In the genomic region with DNA sequence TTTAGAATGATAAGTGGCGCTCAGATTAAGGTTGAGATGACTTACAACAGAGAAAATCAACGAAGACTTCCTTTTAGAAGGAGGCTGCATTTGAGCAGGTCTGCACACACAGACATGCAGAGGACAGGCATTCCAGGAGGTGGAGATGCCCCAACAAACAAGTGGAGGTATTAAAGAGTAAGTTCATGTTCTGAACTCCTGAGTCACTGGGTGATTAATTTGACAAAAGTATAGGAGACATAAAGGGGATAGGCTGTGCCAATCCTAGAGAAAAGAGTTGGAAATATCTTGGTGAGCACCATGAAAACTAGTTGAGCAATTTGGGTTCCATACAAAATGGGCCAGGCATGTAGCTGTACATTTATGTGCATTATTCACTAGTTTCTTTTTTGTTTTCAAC, we compare ENCODE assay signal across 21 cellular contexts. TPM values are rescaled to one million over a fixed set of nuclear protein-coding genes. Genes with fewer than 3 reads are reported as not detected.
DNase-seq lines count a peak whose midpoint lies in the region; ATAC-seq, FAIRE-seq and TF ChIP-seq lines count a peak whose summit lies in the region.
"Had no signal": no experiment of that assay in that cellular context is flagged by ENCODE, and none has a peak within 500 bp of the region (broad histone marks: within the 10 kb centered on the region; RNA-seq: fewer than 3 reads in every experiment).

No MANE protein-coding gene starts in this region.

- H3K27me3 ChIP-seq in HL-60 (ENCODE audit: insufficient read depth, poor library complexity, severe bottlenecking) = no peaks in the 10 kb centered on the region
- no peaks in the 10 kb centered on the region for H3K27me3 ChIP-seq in foreskin keratinocyte
- H3K27me3 ChIP-seq in esophagus muscularis mucosa = no peaks in the 10 kb centered on the region
- H3K27me3 ChIP-seq: MG63 had no signal

- ATAC-seq in foreskin keratinocyte = no peak
- ATAC-seq: HepG2 had no signal

- H3K36me3 ChIP-seq in esophagus muscularis mucosa = no peaks in the 10 kb centered on the region
- H3K36me3 ChIP-seq: MG63 had no signal

- TF ChIP-seq POLR2A in esophagus muscularis mucosa (IDR thresholded peaks at IDR 0.05; ENCODE audit: low read depth) = no peak

- no peaks in the 10 kb centered on the region for H3K27me3 Mint-ChIP-seq in T-helper 2 cell treated with Interferon-gamma antibody and Interleukin-4, amounts not matched to agents 5 μg/mL and 100 μg/mL, for 36 hours (ENCODE audit: low read depth)
- peaks cover 3% of the 10 kb centered on the region for H3K27me3 Mint-ChIP-seq in activated naive CD8-positive, alpha-beta T cell treated with anti-CD3 and anti-CD28 coated beads for 36 hours

- WGBS in esophagus muscularis mucosa = 92% methylated on average over 2 of the region's 2 CpGs

- FAIRE-seq in urothelium cell line (lab: Jason Lieb, UNC) = no peak
- FAIRE-seq: H54, HepG2 had no signal

- H3K27ac Mint-ChIP-seq in T-helper 2 cell treated with Interferon-gamma antibody and Interleukin-4, amounts not matched to agents 5 μg/mL and 100 μg/mL, for 36 hours = peak overlapping the region; percentile 32
- peak overlapping the region; percentile 72 for H3K27ac Mint-ChIP-seq in activated naive CD8-positive, alpha-beta T cell treated with anti-CD3 and anti-CD28 coated beads for 36 hours

- no peaks in the 10 kb centered on the region for H3K9me3 Mint-ChIP-seq in T-helper 2 cell treated with Interferon-gamma antibody and Interleukin-4, amounts not matched to agents 5 μg/mL and 100 μg/mL, for 36 hours
- H3K9me3 Mint-ChIP-seq in activated naive CD8-positive, alpha-beta T cell treated with anti-CD3 and anti-CD28 coated beads for 36 hours = peaks cover 7% of the 10 kb centered on the region

- TF ChIP-seq EP300 in esophagus muscularis mucosa (IDR thresholded peaks at IDR 0.05) = no peak

- no peaks in the 10 kb centered on the region for H3K9me3 ChIP-seq in esophagus muscularis mucosa
- H3K9me3 ChIP-seq: Caco-2, MG63 had no signal

- H3K4me3 Mint-ChIP-seq in T-helper 2 cell treated with Interferon-gamma antibody and Interleukin-4, amounts not matched to agents 5 μg/mL and 100 μg/mL, for 36 hours = no peak overlapping the region
- no peak overlapping the region for H3K4me3 Mint-ChIP-seq in activated naive CD8-positive, alpha-beta T cell treated with anti-CD3 and anti-CD28 coated beads for 36 hours

- H3K4me1 ChIP-seq in foreskin keratinocyte (peaks cover 38% of the 10 kb centered on the region), esophagus muscularis mucosa (peaks cover 0 to 8% (median 0%) of the 10 kb centered on the region in 4 donors)
- H3K4me1 ChIP-seq: Caco-2 had no signal

- H3K4me1 Mint-ChIP-seq in T-helper 2 cell treated with Interferon-gamma antibody and Interleukin-4, amounts not matched to agents 5 μg/mL and 100 μg/mL, for 36 hours (ENCODE audit: low read depth) = peaks cover 57% of the 10 kb centered on the region
- peaks cover 42% of the 10 kb centered on the region for H3K4me1 Mint-ChIP-seq in activated naive CD8-positive, alpha-beta T cell treated with anti-CD3 and anti-CD28 coated beads for 36 hours

- intact Hi-C loops in esophagus muscularis mucosa (cut with DNase I) = no loop called here
- intact Hi-C loops in head of caudate nucleus (cut with DNase I) = no loop called here

- no peak overlapping the region for H3K4me3 ChIP-seq in HL-60 (replicated peaks; ENCODE audit: insufficient read depth, low read length)
- H3K4me3 ChIP-seq in esophagus muscularis mucosa = no peak overlapping the region
- H3K4me3 ChIP-seq: MG63 had no signal

- peaks cover 9% of the 10 kb centered on the region for H3K36me3 Mint-ChIP-seq in T-helper 2 cell treated with Interferon-gamma antibody and Interleukin-4, amounts not matched to agents 5 μg/mL and 100 μg/mL, for 36 hours (ENCODE audit: low read depth)
- peaks cover 6% of the 10 kb centered on the region for H3K36me3 Mint-ChIP-seq in activated naive CD8-positive, alpha-beta T cell treated with anti-CD3 and anti-CD28 coated beads for 36 hours

- H3K27ac ChIP-seq in HL-60 (replicated peaks) = peak overlapping the region; percentile 10
- no peak overlapping the region for H3K27ac ChIP-seq in foreskin keratinocyte
- no peak overlapping the region for H3K27ac ChIP-seq in esophagus muscularis mucosa (replicated peaks in 1 of 4)
- H3K27ac ChIP-seq: 22Rv1, C4-2B, KMS-11 had no signal

- DNase-seq in T-helper 2 cell treated with Interferon-gamma antibody and Interleukin-4, amounts not matched to agents 5 μg/mL and 100 μg/mL, for 36 hours (ENCODE audit: low spot score) = no peak
- DNase-seq in T-helper 2 cell (no peak), HL-60 (ENCODE audit: low read depth in 1 of 2, low spot score in 1 of 2) (no peak), foreskin keratinocyte (peak in 1 of 2 donors; percentile 63), esophagus muscularis mucosa (ENCODE audit: extremely low spot score) (no peak), head of caudate nucleus (no peak), urothelium cell line (ENCODE audit: low spot score) (no peak)
- DNase-seq in activated naive CD8-positive, alpha-beta T cell treated with anti-CD3 and anti-CD28 coated beads for 36 hours = no peak
- DNase-seq: Caco-2, DMS53, MG63, NCI-H1092 treated with DMSO at 0.1 percent for 48 hours, NCI-H1694 treated with DMSO at 0.1 percent for 48 hours, NCI-H345, NCI-H526 treated with DMSO at 0.1 percent for 48 hours, PC-9 had no signal

- TF ChIP-seq CTCF in HL-60 (IDR thresholded peaks at IDR 0.05; ENCODE audit: insufficient read depth, low read length) = no peak
- peak; percentile 39 for TF ChIP-seq CTCF in foreskin keratinocyte (conservative IDR thresholded peaks at IDR 0.05)
- TF ChIP-seq CTCF in esophagus muscularis mucosa (IDR thresholded peaks at IDR 0.05) = no peak

RNA-seq across cellular contexts. Expression of gene BCL6, which starts 33.5 kb away (rescaled TPM):
- total RNA-seq in activated naive CD8-positive, alpha-beta T cell treated with anti-CD3 and anti-CD28 coated beads for 36 hours = 1 to 10 TPM; 8.0 to 8.9 TPM
- 7.1 and 7.7 TPM in 2 replicates for total RNA-seq in foreskin keratinocyte
- 1.9 and 2.3 TPM in 2 replicates for polyA plus RNA-seq in foreskin keratinocyte
- 100 to 1,000 TPM in 3 of 4 donors, 10 to 100 TPM in 1; 86.0 to 161 (median 111) TPM for total RNA-seq in esophagus muscularis mucosa

Comparison
In these comparisons a context has a peak if more than half of its experiments do, and no peak if none do; other contexts are left out.
1. RNA of gene BCL6, which starts 33.5 kb away (total RNA-seq): 86.0 to 161 TPM in esophagus muscularis mucosa; 8.0 to 8.9 TPM in activated naive CD8-positive, alpha-beta T cell treated with anti-CD3 and anti-CD28 coated beads for 36 hours and 7.1 to 7.7 TPM in foreskin keratinocyte; every median in the first group is over 4 times any median in the second.